Comparison of ENCODE assay signal across 34 cellular contexts in genomic region chr3:46277476-46277875, GRCh38. TPM values are rescaled to one million over a fixed set of nuclear protein-coding genes. Genes with fewer than 3 reads are reported as not detected.
DNase-seq lines count a peak whose midpoint lies in the region; ATAC-seq and TF ChIP-seq lines count a peak whose summit lies in the region.
"Had no signal": no experiment of that assay in that cellular context is flagged by ENCODE, and none has a peak within 500 bp of the region (broad histone marks: within the 10 kb centered on the region; RNA-seq: fewer than 3 reads in every experiment).

No MANE protein-coding gene starts in this region.

- no peak overlapping the region for H3K27ac ChIP-seq in prostate gland
- H3K27ac ChIP-seq: BLaER1, coronary artery, neutrophil, SK-N-MC, thoracic aorta had no signal

- no peaks in the 10 kb centered on the region for H3K4me1 ChIP-seq in prostate gland (replicated peaks)
- H3K4me1 ChIP-seq: BLaER1 had no signal

- H3K9me3 ChIP-seq in prostate gland, result no peaks in the 10 kb centered on the region
- H3K9me3 ChIP-seq: neutrophil, thoracic aorta had no signal

- no peaks in the 10 kb centered on the region for H3K9me3 Mint-ChIP-seq in activated naive CD4-positive, alpha-beta T cell treated with anti-CD3 and anti-CD28 coated beads, Interleukin-2, amount 50 U/mL, for 24 hours
- H3K9me3 Mint-ChIP-seq in activated T-helper 17 cell treated with anti-CD3 and anti-CD28 coated beads, Interleukin-2, amount 50 U/mL, for 72 hours, result no peaks in the 10 kb centered on the region
- peaks cover 51% of the 10 kb centered on the region for H3K9me3 Mint-ChIP-seq in nephron progenitor cell

- WGBS in prostate gland, result 42% methylated on average over 2 of the region's 2 CpGs

- H3K4me3 Mint-ChIP-seq in activated naive CD4-positive, alpha-beta T cell treated with anti-CD3 and anti-CD28 coated beads, Interleukin-2, amount 50 U/mL, for 24 hours, result peak overlapping the region; percentile 27
- H3K4me3 Mint-ChIP-seq in activated T-helper 17 cell treated with anti-CD3 and anti-CD28 coated beads, Interleukin-2, amount 50 U/mL, for 72 hours, result peak overlapping the region; percentile 4
- peak overlapping the region; percentile 10 for H3K4me3 Mint-ChIP-seq in nephron progenitor cell
- H3K4me3 Mint-ChIP-seq: activated naive CD8-positive, alpha-beta T cell had no signal

- H3K36me3 Mint-ChIP-seq in activated naive CD4-positive, alpha-beta T cell treated with anti-CD3 and anti-CD28 coated beads, Interleukin-2, amount 50 U/mL, for 24 hours, result no peaks in the 10 kb centered on the region
- H3K36me3 Mint-ChIP-seq in activated T-helper 17 cell treated with anti-CD3 and anti-CD28 coated beads, Interleukin-2, amount 50 U/mL, for 72 hours (ENCODE audit: low read depth), result no peaks in the 10 kb centered on the region
- H3K36me3 Mint-ChIP-seq in nephron progenitor cell (ENCODE audit: low read depth), result no peaks in the 10 kb centered on the region

- intact Hi-C loops in prostate gland (cut with DNase I), result no loop called here

- TF ChIP-seq POLR2A in prostate gland (IDR thresholded peaks at IDR 0.05), result no peak

- ATAC-seq in activated T-helper 17 cell treated with anti-CD3 and anti-CD28 coated beads, Interleukin-2, amount 50 U/mL, for 72 hours (replicated peaks), result no peak
- ATAC-seq: activated CD4-positive, CD25-positive, alpha-beta regulatory T cell treated with anti-CD3 and anti-CD28 coated beads, Interleukin-2, amount 50 U/mL, for 24 hours; right cardiac atrium; stimulated activated naive CD8-positive, alpha-beta T cell treated with anti-CD3 and anti-CD28 coated beads, Interleukin-15, amount 100 ng/mL, for 72 hours had no signal

- H3K27ac Mint-ChIP-seq in activated naive CD4-positive, alpha-beta T cell treated with anti-CD3 and anti-CD28 coated beads, Interleukin-2, amount 50 U/mL, for 24 hours, result peak overlapping the region; percentile 86
- H3K27ac Mint-ChIP-seq in activated T-helper 17 cell treated with anti-CD3 and anti-CD28 coated beads, Interleukin-2, amount 50 U/mL, for 72 hours, result peak overlapping the region; percentile 25
- H3K27ac Mint-ChIP-seq in nephron progenitor cell, result no peak overlapping the region
- H3K27ac Mint-ChIP-seq: activated naive CD8-positive, alpha-beta T cell; stimulated activated naive CD8-positive, alpha-beta T cell treated with anti-CD3 and anti-CD28 coated beads, Interleukin-15, amount 100 ng/mL, for 72 hours had no signal

- H3K27me3 ChIP-seq in prostate gland (replicated peaks; ENCODE audit: insufficient read depth), result no peaks in the 10 kb centered on the region
- H3K27me3 ChIP-seq: BLaER1, neutrophil had no signal

- in situ Hi-C loops in GM13976 (cut with MboI; ENCODE audit: low sequenced_read_pairs, unreplicated experiment), result loop anchor here (10.0 kb wide), 1 partner anchor 87 kb away; no protein-coding TSS in a partner anchor

- no peak overlapping the region for H3K4me3 ChIP-seq in prostate gland
- H3K4me3 ChIP-seq: BLaER1, coronary artery, SK-N-MC, thoracic aorta had no signal

- peaks cover 31% of the 10 kb centered on the region for H3K4me1 Mint-ChIP-seq in activated naive CD4-positive, alpha-beta T cell treated with anti-CD3 and anti-CD28 coated beads, Interleukin-2, amount 50 U/mL, for 24 hours
- peaks cover 40% of the 10 kb centered on the region for H3K4me1 Mint-ChIP-seq in activated T-helper 17 cell treated with anti-CD3 and anti-CD28 coated beads, Interleukin-2, amount 50 U/mL, for 72 hours
- no peaks in the 10 kb centered on the region for H3K4me1 Mint-ChIP-seq in nephron progenitor cell

- no peak for DNase-seq in activated naive CD4-positive, alpha-beta T cell treated with anti-CD3 and anti-CD28 coated beads, Interleukin-2, amount 50 U/mL, for 16 hours
- DNase-seq in MV-4-11 (lab: John Stamatoyannopoulos, UW), result peak; percentile 20
- DNase-seq in nephron progenitor cell, result no peak
- no peak for DNase-seq in prostate gland (ENCODE audit: low spot score)
- DNase-seq in NCI-H2081 (lab: John Stamatoyannopoulos, UW), result no peak
- no peak for DNase-seq in GM13976 (ENCODE audit: low spot score)
- DNase-seq: Calu3; DMS79; erythroblast; GDM1; GOT3; Kasumi-1; kidney; NCI-H1092; NCI-H1694; posterior cingulate gyrus; right cardiac atrium; stimulated activated CD4-positive, alpha-beta T cell treated with anti-CD3 and anti-CD28 coated beads, Interleukin-2, amount 100 ng/mL, for 24 hours; stimulated activated CD8-positive, alpha-beta memory T cell treated with anti-CD3 and anti-CD28 coated beads, Interleukin-4, amount 100 ng/mL, for 48 hours; stimulated activated naive CD8-positive, alpha-beta T cell treated with anti-CD3 and anti-CD28 coated beads, Interleukin-15, amount 100 ng/mL, for 72 hours had no signal

- H3K27me3 Mint-ChIP-seq in activated naive CD4-positive, alpha-beta T cell treated with anti-CD3 and anti-CD28 coated beads, Interleukin-2, amount 50 U/mL, for 24 hours, result peaks cover 1% of the 10 kb centered on the region
- no peaks in the 10 kb centered on the region for H3K27me3 Mint-ChIP-seq in activated T-helper 17 cell treated with anti-CD3 and anti-CD28 coated beads, Interleukin-2, amount 50 U/mL, for 72 hours
- peaks cover 13% of the 10 kb centered on the region for H3K27me3 Mint-ChIP-seq in nephron progenitor cell (ENCODE audit: low read depth, poor library complexity)
- H3K27me3 Mint-ChIP-seq: activated naive CD8-positive, alpha-beta T cell had no signal

- H3K36me3 ChIP-seq in prostate gland, result no peaks in the 10 kb centered on the region
- H3K36me3 ChIP-seq: BLaER1, neutrophil, thoracic aorta had no signal

- no peak for TF ChIP-seq CTCF in nephron progenitor cell (IDR thresholded peaks at IDR 0.05)
- no peak for TF ChIP-seq CTCF in prostate gland (IDR thresholded peaks at IDR 0.05)
- no peak for TF ChIP-seq CTCF in GM13976 (IDR thresholded peaks at IDR 0.05; ENCODE audit: borderline replicate concordance, control extremely low read depth, extremely low read depth, insufficient read depth, missing control alignments)

RNA-seq across cellular contexts. Expression of gene CCR3, which starts 35.2 kb away (rescaled TPM):
- total RNA-seq in activated T-helper 17 cell treated with anti-CD3 and anti-CD28 coated beads, Interleukin-2, amount 50 U/mL, for 72 hours, result not detected
- not detected for total RNA-seq in prostate gland
- total RNA-seq: cardiac septum, fibroblast of villous mesenchyme, kidney, mesenteric fat pad, NCI-H460, right cardiac atrium, thoracic aorta, urinary bladder had no signal
